Comparison of ENCODE assay signal across 33 cellular contexts in genomic region chr4:159649237-159649636, GRCh38.
"Had no signal": no experiment of that assay in that cellular context is flagged by ENCODE, and none has a peak within 500 bp of the region (broad histone marks: within the 10 kb centered on the region; RNA-seq: fewer than 3 reads in every experiment).

No MANE protein-coding gene starts in this region.

- DNase-seq: activated B cell treated with CpG ODN at 0.5 μM for 24 hours; activated CD4-positive, alpha-beta memory T cell treated with anti-CD3 and anti-CD28 coated beads for 36 hours; activated CD4-positive, alpha-beta T cell treated with anti-CD3 and anti-CD28 coated beads for 4 hours; activated CD4-positive, alpha-beta T cell treated with anti-CD3 and anti-CD28 coated beads, Interleukin-2, amount 10 ng/mL, durations not matched to agents 24 days and 14 days; activated CD4-positive, alpha-beta T cell treated with anti-CD3 and anti-CD28 coated beads, Interleukin-2, amount 50 U/mL, for 1 hour; activated CD4-positive, alpha-beta T cell treated with anti-CD3 and anti-CD28 coated beads, Interleukin-2, amount 50 U/mL, for 4 hours; activated CD4-positive, CD25-positive, alpha-beta regulatory T cell treated with anti-CD3 and anti-CD28 coated beads, Interleukin-2, amount 50 U/mL, for 72 hours; activated CD8-positive, alpha-beta memory T cell treated with anti-CD3 and anti-CD28 coated beads, Interleukin-2, amount 50 U/mL, for 4 hours; activated CD8-positive, alpha-beta T cell treated with anti-CD3 and anti-CD28 coated beads for 36 hours; activated effector memory CD4-positive, alpha-beta T cell treated with anti-CD3 and anti-CD28 coated beads, Interleukin-2, amount 50 U/mL, for 16 hours; activated gamma-delta T cell treated with Interleukin-2 at 50 U/mL for 16 hours; activated naive CD4-positive, alpha-beta T cell; activated naive CD4-positive, alpha-beta T cell treated with anti-CD3 and anti-CD28 coated beads for 36 hours; activated naive CD4-positive, alpha-beta T cell treated with anti-CD3 and anti-CD28 coated beads, Interleukin-2, amount 50 U/mL, for 16 hours; activated naive CD8-positive, alpha-beta T cell treated with anti-CD3 and anti-CD28 coated beads for 36 hours; activated T-cell treated with anti-CD3 and anti-CD28 coated beads for 4 hours; activated T-cell treated with anti-CD3 and anti-CD28 coated beads, Interleukin-2, amount 50 U/mL, for 1 hour; activated T-cell treated with anti-CD3 and anti-CD28 coated beads, Interleukin-2, amount 50 U/mL, for 4 hours; activated T-cell treated with anti-CD3 and anti-CD28 coated beads, Interleukin-2, amount 50 U/mL, for 72 hours; adrenal gland; amniotic stem cell; aorta; body of pancreas; brain microvascular endothelial cell; central memory CD4-positive, alpha-beta T cell; T-helper 2 cell; T-helper 9 cell had no signal

- H3K4me3 ChIP-seq: adrenal gland, body of pancreas, breast epithelium had no signal

- H3K27ac ChIP-seq: adrenal gland, body of pancreas, brain microvascular endothelial cell, breast epithelium, VCaP had no signal

- FAIRE-seq: astrocyte, TTC549 had no signal

- H3K4me1 ChIP-seq: adrenal gland, body of pancreas, breast epithelium had no signal

- H3K9me3 ChIP-seq: adrenal gland, body of pancreas had no signal

- H3K36me3 ChIP-seq: adrenal gland, brain microvascular endothelial cell, breast epithelium had no signal

- ATAC-seq: activated CD8-positive, alpha-beta T cell treated with anti-CD3 and anti-CD28 coated beads for 36 hours; activated naive CD4-positive, alpha-beta T cell treated with anti-CD3 and anti-CD28 coated beads, Interleukin-2, amount 50 U/mL, for 72 hours; activated T-cell treated with anti-CD3 and anti-CD28 coated beads, Interleukin-2, amount 50 U/mL, for 4 hours; activated T-cell treated with anti-CD3 and anti-CD28 coated beads, Interleukin-2, amount 50 U/mL, for 72 hours; activated T-helper 17 cell treated with anti-CD3 and anti-CD28 coated beads, Interleukin-2, amount 50 U/mL, for 72 hours; body of pancreas had no signal

- H3K27me3 ChIP-seq: adrenal gland, body of pancreas, brain microvascular endothelial cell, breast epithelium had no signal
